In the genomic region with DNA sequence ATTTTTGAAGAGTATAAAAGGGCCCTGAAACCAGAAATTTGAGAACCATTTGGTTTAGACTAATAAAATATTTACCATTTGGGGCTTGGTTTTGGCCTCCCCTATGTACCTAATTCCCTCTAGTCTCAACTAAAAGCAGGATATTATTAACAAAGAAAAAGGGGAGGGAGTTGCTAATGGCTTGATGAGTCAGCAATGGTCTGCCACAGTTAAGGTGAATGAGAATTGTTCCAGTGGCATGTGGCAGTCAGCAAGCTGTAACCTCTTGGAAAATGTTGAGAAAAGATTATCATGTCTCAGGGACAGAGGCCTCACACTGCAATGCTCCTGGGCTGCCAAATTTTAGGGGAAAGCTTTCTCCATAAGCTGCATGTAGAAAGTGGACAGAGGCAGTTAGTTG, we compare ENCODE assay signal across 28 cellular contexts. TPM values are rescaled to one million over a fixed set of nuclear protein-coding genes. Genes with fewer than 3 reads are reported as not detected.
A peak's percentile ranks its signal among the peaks of the same experiment; 100 is the strongest.
DNase-seq lines count a peak whose midpoint lies in the region; ATAC-seq and TF ChIP-seq lines count a peak whose summit lies in the region.
"Had no signal": no experiment of that assay in that cellular context is flagged by ENCODE, and none has a peak within 500 bp of the region (broad histone marks: within the 10 kb centered on the region; RNA-seq: fewer than 3 reads in every experiment).

No MANE protein-coding gene starts in this region.

- intact Hi-C loops in transverse colon (cut with DNase I; ENCODE audit: low total_unique reads): no loop called here

- 0 out of 3 replicates have a peak, but pooled peaks have one; percentile 44 for ATAC-seq in RWPE2 (ENCODE audit: low read depth)
- no peak for ATAC-seq in SK-N-SH treated with all-trans-retinoic acid at 6 μM for 48 hours
- ATAC-seq: activated CD4-positive, CD25-positive, alpha-beta regulatory T cell treated with anti-CD3 and anti-CD28 coated beads, Interleukin-2, amount 50 U/mL, for 24 hours; activated CD8-positive, alpha-beta T cell treated with anti-CD3 and anti-CD28 coated beads, Interleukin-2, amount 10 ng/mL, durations not matched to agents 7 days and 5 days; heart left ventricle; natural killer cell; stimulated activated naive CD8-positive, alpha-beta T cell treated with anti-CD3 and anti-CD28 coated beads, Interleukin-15, amount 100 ng/mL, for 72 hours had no signal

- peak; percentile 40 for DNase-seq in A172 (ENCODE audit: low spot score)
- DNase-seq in HK-2 (ENCODE audit: unreplicated experiment): peak; percentile 21
- DNase-seq in RWPE2 (ENCODE audit: low spot score): no peak
- DNase-seq in iPS-NIHi11 (ENCODE audit: low spot score): peak; percentile 37
- no peak for DNase-seq in retina
- DNase-seq in transverse colon: no peak
- DNase-seq in anterior cingulate cortex (lab: John Stamatoyannopoulos, UW): no peak
- DNase-seq: activated CD8-positive, alpha-beta T cell treated with anti-CD3 and anti-CD28 coated beads, Interleukin-2, amount 10 ng/mL, durations not matched to agents 7 days and 5 days; activated naive CD4-positive, alpha-beta T cell treated with anti-CD3 and anti-CD28 coated beads, Interleukin-2, amount 10 ng/mL, durations not matched to agents 7 days and 5 days; activated T-cell treated with anti-CD3 and anti-CD28 coated beads, Interleukin-2, amount 50 U/mL, for 24 hours; aorta; heart left ventricle; Kasumi-1; natural killer cell; NCI-H146; NCI-H2171 treated with DMSO at 0.1 percent for 48 hours; NCI-H748 treated with DMSO at 0.1 percent for 48 hours; PC-9; stimulated activated CD4-positive, alpha-beta T cell treated with anti-CD3 and anti-CD28 coated beads, Interleukin-2, amount 100 ng/mL, for 48 hours; stimulated activated naive CD8-positive, alpha-beta T cell treated with anti-CD3 and anti-CD28 coated beads, Interleukin-15, amount 100 ng/mL, for 72 hours; T-helper 9 cell; upper lobe of left lung had no signal

- H3K9me3 ChIP-seq in RWPE2 (ENCODE audit: severe bottlenecking) (no peaks in the 10 kb centered on the region), transverse colon (no peaks in the 10 kb centered on the region)
- H3K9me3 ChIP-seq: heart left ventricle, upper lobe of left lung had no signal

- H3K4me3 ChIP-seq in RWPE2 (ENCODE audit: severe bottlenecking) (no peak overlapping the region), transverse colon (no peak overlapping the region)
- H3K4me3 ChIP-seq: BLaER1 treated with 17β-estradiol and CSF1 and Interleukin-3, amounts not matched to agents 10 nM and 100 nM; heart left ventricle; PC-9; SK-N-MC; skin epidermis; upper lobe of left lung had no signal

- in situ Hi-C loops in transverse colon (cut with MboI; ENCODE audit: low pct_ligation_motif_present in 1 of 4, low pct_unique_long_range_greater_than_20kb in 1 of 4, low sequenced_read_pairs in 3 of 4): no loop called here

- H3K27ac ChIP-seq in RWPE2 (ENCODE audit: poor library complexity, severe bottlenecking) (no peak overlapping the region), transverse colon (no peak overlapping the region)
- H3K27ac ChIP-seq: heart left ventricle, parathyroid adenoma, PC-9, SK-N-MC, skin epidermis, upper lobe of left lung had no signal

- TF ChIP-seq EP300 in transverse colon (IDR thresholded peaks at IDR 0.05; ENCODE audit: low read depth): no peak

- H3K4me1 ChIP-seq in RWPE2 (ENCODE audit: insufficient read depth, poor library complexity, severe bottlenecking) (peaks cover 4% of the 10 kb centered on the region), transverse colon (no peaks in the 10 kb centered on the region)
- H3K4me1 ChIP-seq: parathyroid adenoma had no signal

- H3K36me3 ChIP-seq in RWPE2 (ENCODE audit: low read depth) (no peaks in the 10 kb centered on the region), transverse colon (no peaks in the 10 kb centered on the region)
- H3K36me3 ChIP-seq: BLaER1 treated with 17β-estradiol and CSF1 and Interleukin-3, amounts not matched to agents 10 nM and 100 nM; heart left ventricle; upper lobe of left lung had no signal

- TF ChIP-seq POLR2A in transverse colon (IDR thresholded peaks at IDR 0.05): no peak

- no peaks in the 10 kb centered on the region for H3K27me3 ChIP-seq in RWPE2 (ENCODE audit: insufficient read depth, poor library complexity, severe bottlenecking)
- H3K27me3 ChIP-seq in transverse colon: no peaks in the 10 kb centered on the region
- H3K27me3 ChIP-seq: BLaER1 treated with 17β-estradiol and CSF1 and Interleukin-3, amounts not matched to agents 10 nM and 100 nM; heart left ventricle; upper lobe of left lung had no signal

- TF ChIP-seq CTCF in RWPE2 (IDR thresholded peaks at IDR 0.05; ENCODE audit: poor library complexity, severe bottlenecking) (no peak), transverse colon (IDR thresholded peaks at IDR 0.05) (no peak)

TF ChIP-seq in SK-N-SH treated with all-trans-retinoic acid at 6 μM for 48 hours, 23 proteins besides CTCF, POLR2A, EP300 and RAD21:
- no peak for TF ChIP-seq ZNF70 (CRISPR knock-in tag; IDR thresholded peaks at IDR 0.05)
- TF ChIP-seq TCF4 (CRISPR knock-in tag; IDR thresholded peaks at IDR 0.05; ENCODE audit: borderline replicate concordance): no peak
- no peak for TF ChIP-seq GLIS3 (CRISPR knock-in tag; IDR thresholded peaks at IDR 0.05)
- TF ChIP-seq, protein P1, sequence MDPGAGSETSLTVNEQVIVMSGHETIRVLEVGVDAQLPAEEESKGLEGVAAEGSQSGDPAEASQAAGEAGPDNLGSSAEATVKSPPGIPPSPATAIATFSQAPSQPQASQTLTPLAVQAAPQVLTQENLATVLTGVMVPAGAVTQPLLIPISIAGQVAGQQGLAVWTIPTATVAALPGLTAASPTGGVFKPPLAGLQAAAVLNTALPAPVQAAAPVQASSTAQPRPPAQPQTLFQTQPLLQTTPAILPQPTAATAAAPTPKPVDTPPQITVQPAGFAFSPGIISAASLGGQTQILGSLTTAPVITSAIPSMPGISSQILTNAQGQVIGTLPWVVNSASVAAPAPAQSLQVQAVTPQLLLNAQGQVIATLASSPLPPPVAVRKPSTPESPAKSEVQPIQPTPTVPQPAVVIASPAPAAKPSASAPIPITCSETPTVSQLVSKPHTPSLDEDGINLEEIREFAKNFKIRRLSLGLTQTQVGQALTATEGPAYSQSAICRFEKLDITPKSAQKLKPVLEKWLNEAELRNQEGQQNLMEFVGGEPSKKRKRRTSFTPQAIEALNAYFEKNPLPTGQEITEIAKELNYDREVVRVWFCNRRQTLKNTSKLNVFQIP (CRISPR knock-in tag; IDR thresholded peaks at IDR 0.05; ENCODE audit: borderline replicate concordance, low read depth): no peak

RNA-seq across cellular contexts. Expression of a gene that starts 20.1 kb away (rescaled TPM):
- total RNA-seq in A172 (2014; rRNA removed; shearing (Covaris generic)): 38.7 and 46.4 TPM in 2 replicates
- 10 to 100 TPM in 2 of 4 donors, 1 to 10 TPM in 2; 4.9 to 34.4 (median 12.4) TPM for total RNA-seq in transverse colon

Comparison
In these comparisons a context has a peak if more than half of its experiments do, and no peak if none do; other contexts are left out.
1. DNase-seq: peak in A172 (single experiment), HK-2 (single experiment) and iPS-NIHi11 (single experiment); none in RWPE2 (single experiment), retina (single experiment), transverse colon (single experiment) and anterior cingulate cortex (0 of 58).